26 cellular contexts compared by ENCODE assay signal in genomic region chr6:126600258-126600916, GRCh38.
"Had no signal": no experiment of that assay in that cellular context is flagged by ENCODE, and none has a peak within 500 bp of the region (broad histone marks: within the 10 kb centered on the region; RNA-seq: fewer than 3 reads in every experiment).

No MANE protein-coding gene starts in this region.

- H3K9me3 ChIP-seq: colonic mucosa, ovary, prostate gland, thyroid gland, upper lobe of right lung had no signal

- H3K4me3 ChIP-seq: colonic mucosa, ovary, prostate gland, thyroid gland, upper lobe of right lung had no signal

- ATAC-seq: activated CD4-positive, CD25-positive, alpha-beta regulatory T cell treated with anti-CD3 and anti-CD28 coated beads, Interleukin-2, amount 50 U/mL, for 24 hours; activated T-cell treated with anti-CD3 and anti-CD28 coated beads, Interleukin-2, amount 50 U/mL, for 72 hours; left ventricle myocardium superior; natural killer cell; T-cell; upper lobe of right lung had no signal

- DNase-seq: activated CD4-positive, alpha-beta memory T cell treated with anti-CD3 and anti-CD28 coated beads, Interleukin-2, amount 10 ng/mL, durations not matched to agents 7 days and 5 days; activated CD4-positive, alpha-beta T cell treated with anti-CD3 and anti-CD28 coated beads, Interleukin-2, amount 10 ng/mL, durations not matched to agents 24 days and 14 days; activated effector memory CD4-positive, alpha-beta T cell treated with Interleukin-2 at 50 U/mL for 16 hours; activated naive CD4-positive, alpha-beta T cell treated with anti-CD3 and anti-CD28 coated beads for 36 hours; activated naive CD8-positive, alpha-beta T cell treated with anti-CD3 and anti-CD28 coated beads, Interleukin-2, amount 10 ng/mL, durations not matched to agents 7 days and 5 days; activated T-cell treated with anti-CD3 and anti-CD28 coated beads, Interleukin-2, amount 50 U/mL, for 72 hours; aorta; brain microvascular endothelial cell; central memory CD4-positive, alpha-beta T cell; colonic mucosa; endodermal cell; immature natural killer cell; kidney glomerular epithelial cell; left ventricle myocardium superior; midbrain; natural killer cell; ovary; stimulated activated CD4-positive, alpha-beta T cell treated with anti-CD3 and anti-CD28 coated beads, Interleukin-12 subunit alpha, Interleukin-12 subunit beta, amount 100 ng/mL, for 4 hours; stimulated activated CD4-positive, alpha-beta T cell treated with anti-CD3 and anti-CD28 coated beads, Interleukin-1b, Interleukin-23, amount 100 ng/mL, for 48 hours; substantia nigra; T-cell; thyroid gland; upper lobe of right lung had no signal

- H3K36me3 ChIP-seq: brain microvascular endothelial cell, colonic mucosa, ovary, prostate gland, thyroid gland, upper lobe of right lung had no signal

- H3K27ac ChIP-seq: brain microvascular endothelial cell, colonic mucosa, ovary, prostate gland, thyroid gland, upper lobe of right lung, VCaP had no signal

- H3K27me3 ChIP-seq: brain microvascular endothelial cell, colonic mucosa, ovary, thyroid gland, upper lobe of right lung had no signal

- H3K4me1 ChIP-seq: colonic mucosa, prostate gland, thyroid gland, upper lobe of right lung had no signal
